In genomic region chr5:143277536-143277935, GRCh38 we compare ENCODE assay signal across 17 cellular contexts.
DNase-seq lines count a peak whose midpoint lies in the region; ATAC-seq and TF ChIP-seq lines count a peak whose summit lies in the region.
"Had no signal": no experiment of that assay in that cellular context is flagged by ENCODE, and none has a peak within 500 bp of the region (broad histone marks: within the 10 kb centered on the region; RNA-seq: fewer than 3 reads in every experiment).

No MANE protein-coding gene starts in this region.

- H4K20me1 ChIP-seq in IMR-90 (ENCODE audit: insufficient read depth, low read length) (no peaks in the 10 kb centered on the region), smooth muscle cell (ENCODE audit: low read depth) (no peaks in the 10 kb centered on the region)

- peak overlapping the region; percentile 10; the same call in 1 of the 2 replicates for H3K4ac ChIP-seq in IMR-90 (ENCODE audit: low read depth, low read length)

- no TSS peak for BruUV-seq in IMR-90 (replicated peaks; lab: Mats Ljungman, UMichigan)

- no peaks in the 10 kb centered on the region for H3K27me3 Mint-ChIP-seq in stimulated activated naive CD8-positive, alpha-beta T cell treated with anti-CD3 and anti-CD28 coated beads, Interleukin-15, amount 100 ng/mL, for 72 hours
- no peaks in the 10 kb centered on the region for H3K27me3 Mint-ChIP-seq in activated naive CD4-positive, alpha-beta T cell treated with anti-CD3 and anti-CD28 coated beads for 36 hours (ENCODE audit: low read depth)
- H3K27me3 Mint-ChIP-seq: CD4-positive, alpha-beta memory T cell had no signal

- H3K27ac Mint-ChIP-seq in stimulated activated naive CD8-positive, alpha-beta T cell treated with anti-CD3 and anti-CD28 coated beads, Interleukin-15, amount 100 ng/mL, for 72 hours = peak overlapping the region in 1 of 2 donors; percentile 27
- no peak overlapping the region for H3K27ac Mint-ChIP-seq in activated naive CD4-positive, alpha-beta T cell treated with anti-CD3 and anti-CD28 coated beads for 36 hours
- H3K27ac Mint-ChIP-seq: CD4-positive, alpha-beta memory T cell had no signal

- no peak overlapping the region for H3K56ac ChIP-seq in IMR-90 (ENCODE audit: extremely low read depth, insufficient read depth, low read length)

- H3K4me3 Mint-ChIP-seq in stimulated activated naive CD8-positive, alpha-beta T cell treated with anti-CD3 and anti-CD28 coated beads, Interleukin-15, amount 100 ng/mL, for 72 hours = no peak overlapping the region
- no peak overlapping the region for H3K4me3 Mint-ChIP-seq in activated naive CD4-positive, alpha-beta T cell treated with anti-CD3 and anti-CD28 coated beads for 36 hours
- H3K4me3 Mint-ChIP-seq: CD4-positive, alpha-beta memory T cell had no signal

- no peak overlapping the region for H3K9ac ChIP-seq in IMR-90 (ENCODE audit: low read depth, low read length)
- no peak overlapping the region for H3K9ac ChIP-seq in smooth muscle cell (ENCODE audit: low read depth)

- in situ Hi-C loops in G401 (cut with HindIII; ENCODE audit: low sequenced_read_pairs) (no loop called here), IMR-90 (cut with MboI; ENCODE audit: low sequenced_read_pairs) (no loop called here)

- no peak overlapping the region for H2BK20ac ChIP-seq in IMR-90 (ENCODE audit: low read depth, low read length)

- H3F3A ChIP-seq in smooth muscle cell (ENCODE audit: low read depth) = no peaks in the 10 kb centered on the region

- CTCF ChIA-PET in IMR-90 (lab: Yijun Ruan, JAX) = no interaction called here
- CTCF ChIA-PET in activated naive CD4-positive, alpha-beta T cell treated with anti-CD3 and anti-CD28 coated beads for 36 hours (lab: Charles Lee) = no interaction called here

- H4K91ac ChIP-seq in IMR-90 (ENCODE audit: insufficient read depth, low read depth, low read length) = no peak overlapping the region

- H3K36me3 ChIP-seq in IMR-90 (ENCODE audit: control insufficient read depth, insufficient read depth, low read length) = peaks cover 6% of the 10 kb centered on the region
- peaks cover 3% of the 10 kb centered on the region for H3K36me3 ChIP-seq in smooth muscle cell (ENCODE audit: low read depth)

- peaks cover 20 to 29% of the 10 kb centered on the region in 2 experiments for H3K79me1 ChIP-seq in IMR-90 (ENCODE audit: low read depth in 1 of 2, low read length in 2 of 2)

- H2AK9ac ChIP-seq in IMR-90 (replicated peaks; ENCODE audit: low read depth, low read length, poor library complexity) = no peak overlapping the region

- H2BK15ac ChIP-seq in IMR-90 (ENCODE audit: low read depth, low read length) = no peak overlapping the region

- H3K4me2 ChIP-seq in IMR-90 (ENCODE audit: low read depth, low read length) (no peak overlapping the region), smooth muscle cell (no peak overlapping the region)

- no peak overlapping the region for H2BK5ac ChIP-seq in IMR-90 (ENCODE audit: low read depth, low read length, poor library complexity, severe bottlenecking)

- intact Hi-C loops in IMR-90 (cut with micrococcal nuclease) = loop anchor here (10.0 kb wide), 1 partner anchor 353 kb away; no protein-coding TSS in a partner anchor
- intact Hi-C loops in activated naive CD4-positive, alpha-beta T cell treated with anti-CD3 and anti-CD28 coated beads for 36 hours (cut with micrococcal nuclease) = no loop called here

- H2AFZ ChIP-seq in IMR-90 (replicated peaks; ENCODE audit: low read length, poor library complexity) (no peak overlapping the region), smooth muscle cell (ENCODE audit: low read depth) (no peak overlapping the region)

- H3K4me1 ChIP-seq in IMR-90 (ENCODE audit: control insufficient read depth, insufficient read depth, low read length) (peaks cover 3% of the 10 kb centered on the region), smooth muscle cell (ENCODE audit: low read depth) (no peaks in the 10 kb centered on the region)

- 0 out of 2 replicates have a peak, but pooled peaks cover 4% of the 10 kb centered on the region for H3K9me1 ChIP-seq in IMR-90 (ENCODE audit: insufficient read depth, low read length)

- H3K9me3 Mint-ChIP-seq in stimulated activated naive CD8-positive, alpha-beta T cell treated with anti-CD3 and anti-CD28 coated beads, Interleukin-15, amount 100 ng/mL, for 72 hours = no peaks in the 10 kb centered on the region
- H3K9me3 Mint-ChIP-seq in activated naive CD4-positive, alpha-beta T cell treated with anti-CD3 and anti-CD28 coated beads for 36 hours = no peaks in the 10 kb centered on the region
- H3K9me3 Mint-ChIP-seq: CD4-positive, alpha-beta memory T cell had no signal

- no peak overlapping the region for H3K14ac ChIP-seq in IMR-90 (replicated peaks; ENCODE audit: low read depth, low read length)

- no peak overlapping the region for H4K5ac ChIP-seq in IMR-90 (ENCODE audit: low read depth, low read length)

- no peak for TF ChIP-seq POLR2A in IMR-90 (IDR thresholded peaks at IDR 0.05; ENCODE audit: low read depth, low read length)

- H3K27me3 ChIP-seq in IMR-90 (ENCODE audit: control insufficient read depth, insufficient read depth, low read length) (no peaks in the 10 kb centered on the region), smooth muscle cell (ENCODE audit: low read depth) (no peaks in the 10 kb centered on the region)

- TF ChIP-seq CTCF in IMR-90 (conservative IDR thresholded peaks at IDR 0.05; ENCODE audit: low read depth, low read length) (no peak), smooth muscle cell (IDR thresholded peaks at IDR 0.05; ENCODE audit: borderline replicate concordance, insufficient read depth, poor library complexity, severe bottlenecking) (no peak)

- H3K18ac ChIP-seq in IMR-90 (ENCODE audit: low read depth, low read length) = no peak overlapping the region

- no peak overlapping the region for H4K8ac ChIP-seq in IMR-90 (ENCODE audit: low read depth in 2 of 2, low read length in 2 of 2)

- H3K4me1 Mint-ChIP-seq in stimulated activated naive CD8-positive, alpha-beta T cell treated with anti-CD3 and anti-CD28 coated beads, Interleukin-15, amount 100 ng/mL, for 72 hours = no peaks in the 10 kb centered on the region
- no peaks in the 10 kb centered on the region for H3K4me1 Mint-ChIP-seq in activated naive CD4-positive, alpha-beta T cell treated with anti-CD3 and anti-CD28 coated beads for 36 hours (ENCODE audit: low read depth)

- H2AK5ac ChIP-seq in IMR-90 (ENCODE audit: low read depth, low read length) = no peak overlapping the region

- no peak for ATAC-seq in IMR-90 (ENCODE audit: low read depth)
- no peak for ATAC-seq in stimulated activated naive CD8-positive, alpha-beta T cell treated with anti-CD3 and anti-CD28 coated beads, Interleukin-15, amount 100 ng/mL, for 72 hours
- ATAC-seq: GM12878 had no signal

- DNase-seq in G401 (ENCODE audit: low spot score) = peak; percentile 56
- no peak for DNase-seq in IMR-90
- DNase-seq in cerebellum (ENCODE audit: low spot score) = peak; percentile 36
- DNase-seq in AML-193 (lab: John Stamatoyannopoulos, UW) = no peak
- DNase-seq in stimulated activated naive CD8-positive, alpha-beta T cell treated with anti-CD3 and anti-CD28 coated beads, Interleukin-15, amount 100 ng/mL, for 72 hours = no peak
- DNase-seq in activated naive CD4-positive, alpha-beta T cell treated with anti-CD3 and anti-CD28 coated beads for 36 hours = no peak
- no peak for DNase-seq in smooth muscle cell (lab: John Stamatoyannopoulos, UW; ENCODE audit: unreplicated experiment)
- DNase-seq: Calu3; CD4-positive, alpha-beta memory T cell; COR-L47; DMS153; DND-41; GDM1; GOT3; H7; HCEC 1CT had no signal

- TF ChIP-seq RAD21 in IMR-90 (IDR thresholded peaks at IDR 0.05; ENCODE audit: low read length) = no peak

- WGBS in IMR-90 (ENCODE audit: extremely low coverage in 2 of 2, insufficient read length in 1 of 2), 2 experiments = no CpG with 5 or more reads among the region's 2 CpGs
- 93% methylated on average over 2 of the region's 2 CpGs for WGBS in smooth muscle cell (ENCODE audit: low lambda C conversion rate)

- H3K36me3 Mint-ChIP-seq in activated naive CD4-positive, alpha-beta T cell treated with anti-CD3 and anti-CD28 coated beads for 36 hours (ENCODE audit: low read depth) = peaks cover 21% of the 10 kb centered on the region

- H3K27ac ChIP-seq in IMR-90 (ENCODE audit: insufficient read depth, low read length) = no peak overlapping the region
- no peak overlapping the region for H3K27ac ChIP-seq in smooth muscle cell (ENCODE audit: low read depth)

- no peak overlapping the region for H2BK120ac ChIP-seq in IMR-90 (ENCODE audit: low read depth, low read length)

- H3K79me2 ChIP-seq in smooth muscle cell (ENCODE audit: low read depth) = no peaks in the 10 kb centered on the region

- POLR2A ChIA-PET in IMR-90 (lab: Charles Lee; ENCODE audit: unreplicated experiment) = no interaction called here

- dilution Hi-C loops in IMR-90 (cut with HindIII; ENCODE audit: low sequenced_read_pairs, unreplicated experiment) = no loop called here

- H3K9me3 ChIP-seq in IMR-90 (ENCODE audit: control insufficient read depth, insufficient read depth, low read length) (no peaks in the 10 kb centered on the region), smooth muscle cell (replicated peaks; ENCODE audit: low read depth) (no peaks in the 10 kb centered on the region)

- H3K23ac ChIP-seq in IMR-90 (ENCODE audit: low read depth, low read length) = no peak overlapping the region

- H3K4me3 ChIP-seq in IMR-90 (ENCODE audit: insufficient read depth, low read depth, low read length) = no peak overlapping the region
- no peak overlapping the region for H3K4me3 ChIP-seq in smooth muscle cell
- H3K4me3 ChIP-seq: GM12878 had no signal

TF ChIP-seq in IMR-90, 13 proteins besides CTCF, POLR2A, EP300 and RAD21 (continues in another document):
- TF ChIP-seq MXI1 (IDR thresholded peaks at IDR 0.05; ENCODE audit: borderline replicate concordance, low read depth, low read length) = no peak
- TF ChIP-seq RCOR1 (IDR thresholded peaks at IDR 0.05; ENCODE audit: insufficient replicate concordance, low read length) = no peak
- no peak for TF ChIP-seq BHLHE40 (IDR thresholded peaks at IDR 0.05; ENCODE audit: low read depth, low read length)
- TF ChIP-seq, protein P1, sequence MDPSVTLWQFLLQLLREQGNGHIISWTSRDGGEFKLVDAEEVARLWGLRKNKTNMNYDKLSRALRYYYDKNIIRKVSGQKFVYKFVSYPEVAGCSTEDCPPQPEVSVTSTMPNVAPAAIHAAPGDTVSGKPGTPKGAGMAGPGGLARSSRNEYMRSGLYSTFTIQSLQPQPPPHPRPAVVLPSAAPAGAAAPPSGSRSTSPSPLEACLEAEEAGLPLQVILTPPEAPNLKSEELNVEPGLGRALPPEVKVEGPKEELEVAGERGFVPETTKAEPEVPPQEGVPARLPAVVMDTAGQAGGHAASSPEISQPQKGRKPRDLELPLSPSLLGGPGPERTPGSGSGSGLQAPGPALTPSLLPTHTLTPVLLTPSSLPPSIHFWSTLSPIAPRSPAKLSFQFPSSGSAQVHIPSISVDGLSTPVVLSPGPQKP (IDR thresholded peaks at IDR 0.05; ENCODE audit: borderline replicate concordance, low read depth, low read length) = no peak
- TF ChIP-seq MAFK (IDR thresholded peaks at IDR 0.05; ENCODE audit: low read depth, low read length) = no peak

Comparison
In these comparisons a context has a peak if more than half of its experiments do, and no peak if none do; other contexts are left out.
1. DNase-seq: peak in G401 (single experiment) and cerebellum (single experiment); none in IMR-90 (single experiment), AML-193 (0 of 2), stimulated activated naive CD8-positive, alpha-beta T cell treated with anti-CD3 and anti-CD28 coated beads, Interleukin-15, amount 100 ng/mL, for 72 hours (0 of 2), activated naive CD4-positive, alpha-beta T cell treated with anti-CD3 and anti-CD28 coated beads for 36 hours (single experiment) and smooth muscle cell (single experiment).